17 cellular contexts compared by ENCODE assay signal in the genomic region with DNA sequence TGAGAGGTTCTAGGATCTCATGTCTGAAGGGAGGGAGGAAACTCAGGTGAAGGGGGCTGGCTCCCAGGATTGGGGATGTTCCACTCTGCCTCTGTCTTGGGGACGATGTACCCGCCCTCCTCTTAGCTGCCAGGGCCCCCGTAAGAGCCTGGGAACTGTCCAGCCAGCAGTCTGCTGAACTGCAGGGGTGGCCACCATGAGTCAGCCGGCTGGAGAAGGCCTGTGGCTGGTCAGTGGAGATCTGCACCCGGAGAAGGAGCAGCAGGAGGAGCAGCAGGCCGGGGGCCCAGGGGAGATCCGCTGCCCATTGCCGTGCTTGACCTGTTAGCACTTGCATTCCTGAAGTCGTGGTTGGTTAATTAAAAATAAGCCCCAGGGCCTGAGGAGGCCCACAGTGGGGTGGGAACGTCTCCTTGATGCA.
DNase-seq lines count a peak whose midpoint lies in the region; TF ChIP-seq lines count a peak whose summit lies in the region.
"Had no signal": no experiment of that assay in that cellular context is flagged by ENCODE, and none has a peak within 500 bp of the region (broad histone marks: within the 10 kb centered on the region; RNA-seq: fewer than 3 reads in every experiment).

No MANE protein-coding gene starts in this region.

- H3K36me3 ChIP-seq in breast epithelium (no peaks in the 10 kb centered on the region), mammary epithelial cell (ENCODE audit: insufficient read depth, low read length) (no peaks in the 10 kb centered on the region), spleen (no peaks in the 10 kb centered on the region)
- H3K36me3 ChIP-seq: Peyer's patch had no signal

- H3K27ac Mint-ChIP-seq in MCF 10A (ENCODE audit: low read depth, unreplicated experiment) (no peak overlapping the region), osteocyte (ENCODE audit: unreplicated experiment) (no peak overlapping the region)
- H3K27ac Mint-ChIP-seq in activated CD4-positive, alpha-beta T cell treated with anti-CD3 and anti-CD28 coated beads, Interleukin-2, amount 10 ng/mL, durations not matched to agents 24 days and 14 days: no peak overlapping the region
- H3K27ac Mint-ChIP-seq: activated CD4-positive, alpha-beta memory T cell treated with anti-CD3 and anti-CD28 coated beads, Interleukin-2, amount 10 ng/mL, durations not matched to agents 7 days and 5 days; stimulated activated naive CD8-positive, alpha-beta T cell treated with anti-CD3 and anti-CD28 coated beads, Interleukin-15, amount 100 ng/mL, for 72 hours had no signal

- H3K27me3 Mint-ChIP-seq in MCF 10A (ENCODE audit: insufficient read depth, unreplicated experiment) (no peaks in the 10 kb centered on the region), osteocyte (ENCODE audit: unreplicated experiment) (peaks cover 59% of the 10 kb centered on the region)
- H3K27me3 Mint-ChIP-seq in activated CD4-positive, alpha-beta T cell treated with anti-CD3 and anti-CD28 coated beads, Interleukin-2, amount 10 ng/mL, durations not matched to agents 24 days and 14 days: no peaks in the 10 kb centered on the region
- H3K27me3 Mint-ChIP-seq: activated CD4-positive, alpha-beta memory T cell treated with anti-CD3 and anti-CD28 coated beads, Interleukin-2, amount 10 ng/mL, durations not matched to agents 7 days and 5 days had no signal

- H3K79me2 ChIP-seq in mammary epithelial cell (ENCODE audit: insufficient read depth, low read length): no peaks in the 10 kb centered on the region

- TF ChIP-seq POLR2A in breast epithelium (IDR thresholded peaks at IDR 0.05): no peak
- no peak for TF ChIP-seq POLR2A in spleen (IDR thresholded peaks at IDR 0.05)

- intact Hi-C loops in MCF 10A (cut with micrococcal nuclease) (no loop called here), breast epithelium (cut with DNase I; ENCODE audit: low total_unique reads) (no loop called here), mammary epithelial cell (cut with micrococcal nuclease) (no loop called here), spleen (cut with DNase I; ENCODE audit: low total_unique reads) (no loop called here)
- intact Hi-C loops in activated CD4-positive, alpha-beta T cell treated with anti-CD3 and anti-CD28 coated beads, Interleukin-2, amount 10 ng/mL, durations not matched to agents 24 days and 14 days (cut with micrococcal nuclease): no loop called here

- no peaks in the 10 kb centered on the region for H3K9me3 Mint-ChIP-seq in MCF 10A (ENCODE audit: unreplicated experiment)
- no peaks in the 10 kb centered on the region for H3K9me3 Mint-ChIP-seq in activated CD4-positive, alpha-beta T cell treated with anti-CD3 and anti-CD28 coated beads, Interleukin-2, amount 10 ng/mL, durations not matched to agents 24 days and 14 days
- no peaks in the 10 kb centered on the region for H3K9me3 Mint-ChIP-seq in osteocyte (ENCODE audit: unreplicated experiment)
- H3K9me3 Mint-ChIP-seq: activated CD4-positive, alpha-beta memory T cell treated with anti-CD3 and anti-CD28 coated beads, Interleukin-2, amount 10 ng/mL, durations not matched to agents 7 days and 5 days had no signal

- H3K4me2 ChIP-seq in mammary epithelial cell (ENCODE audit: insufficient read depth, low read depth, low read length): no peak overlapping the region

- DNase-seq in MCF 10A (ENCODE audit: unreplicated experiment) (peak; percentile 32), breast epithelium (ENCODE audit: low spot score in 2 of 2) (no peak), mammary epithelial cell (peak; percentile 43), left kidney (ENCODE audit: low read depth, low spot score) (peak; percentile 86), spleen (peak; percentile 45), hepatic stellate cell (ENCODE audit: low spot score) (no peak), osteocyte (ENCODE audit: extremely low spot score, unreplicated experiment) (no peak)
- no peak for DNase-seq in activated CD4-positive, alpha-beta T cell treated with anti-CD3 and anti-CD28 coated beads, Interleukin-2, amount 10 ng/mL, durations not matched to agents 24 days and 14 days
- DNase-seq: activated CD4-positive, alpha-beta memory T cell treated with anti-CD3 and anti-CD28 coated beads, Interleukin-2, amount 10 ng/mL, durations not matched to agents 7 days and 5 days; KG1; mucosa of descending colon; NCI-H1092 treated with DMSO at 0.1 percent for 48 hours; NCI-H2107; NCI-H748 treated with DMSO at 0.1 percent for 48 hours; occipital lobe; Peyer's patch; stimulated activated naive CD8-positive, alpha-beta T cell treated with anti-CD3 and anti-CD28 coated beads, Interleukin-15, amount 100 ng/mL, for 72 hours had no signal

- H3K4me3 ChIP-seq in breast epithelium: no peak overlapping the region
- H3K4me3 ChIP-seq in mammary epithelial cell (replicated peaks in 1 of 3; ENCODE audit: insufficient read depth in 1 of 3, low read depth in 2 of 3, low read length in 3 of 3): no peak overlapping the region
- no peak overlapping the region for H3K4me3 ChIP-seq in spleen
- H3K4me3 ChIP-seq: mucosa of descending colon, Peyer's patch had no signal

- no peak for TF ChIP-seq CTCF in MCF 10A (IDR thresholded peaks at IDR 0.05; ENCODE audit: unreplicated experiment)
- TF ChIP-seq CTCF in breast epithelium (IDR thresholded peaks at IDR 0.05): no peak
- no peak for TF ChIP-seq CTCF in mammary epithelial cell (conservative IDR thresholded peaks at IDR 0.05 in 1 of 2, IDR thresholded peaks at IDR 0.05 in 1 of 2; ENCODE audit: extremely low read depth in 1 of 2, insufficient read depth in 1 of 2, low read depth in 1 of 2, low read length in 2 of 2)
- no peak for TF ChIP-seq CTCF in spleen (IDR thresholded peaks at IDR 0.05 in 8 of 11, conservative IDR thresholded peaks at IDR 0.05 in 3 of 11)
- no peak for TF ChIP-seq CTCF in osteocyte (IDR thresholded peaks at IDR 0.05)

- WGBS in mammary epithelial cell (ENCODE audit: low coverage, missing lambda C conversion rate): 13% methylated on average over 8 of the region's 10 CpGs
- 54 to 73% (median 67%) methylated on average over 7 to 10 of the region's 10 CpGs for WGBS in spleen, 5 donors

- no peak overlapping the region for H2AFZ ChIP-seq in mammary epithelial cell (ENCODE audit: low read depth, low read length)

- no peak overlapping the region for H3K9ac ChIP-seq in mammary epithelial cell (ENCODE audit: insufficient read depth, low read length)

- H3K9me3 ChIP-seq in breast epithelium: no peaks in the 10 kb centered on the region
- H3K9me3 ChIP-seq in mammary epithelial cell (replicated peaks; ENCODE audit: insufficient read depth, low read length): no peaks in the 10 kb centered on the region
- H3K9me3 ChIP-seq in spleen: no peaks in the 10 kb centered on the region
- H3K9me3 ChIP-seq: mucosa of descending colon, Peyer's patch had no signal

- POLR2A ChIA-PET in MCF 10A (lab: Yijun Ruan, JAX): interaction anchor here (0.8 to 1.7 kb wide), 2 partner anchors 9 to 91 kb away, joined by 3 to 4 read pairs; no protein-coding TSS in a partner anchor

- BruUV-seq in MCF 10A (replicated peaks; lab: Mats Ljungman, UMichigan) (no TSS peak), mammary epithelial cell (replicated peaks; lab: Mats Ljungman, UMichigan) (no TSS peak)

- no peaks in the 10 kb centered on the region for H3K27me3 ChIP-seq in breast epithelium
- H3K27me3 ChIP-seq in mammary epithelial cell (ENCODE audit: insufficient read depth, low read length): no peaks in the 10 kb centered on the region
- H3K27me3 ChIP-seq in spleen (replicated peaks in 1 of 7): peaks cover 0 to 32% (median 0%) of the 10 kb centered on the region in 7 donors
- H3K27me3 ChIP-seq: Peyer's patch had no signal

- no peaks in the 10 kb centered on the region for H4K20me1 ChIP-seq in mammary epithelial cell (ENCODE audit: insufficient read depth, low read length)

- H3K27ac ChIP-seq in breast epithelium: no peak overlapping the region
- H3K27ac ChIP-seq in mammary epithelial cell (ENCODE audit: insufficient read depth, low read depth, low read length): no peak overlapping the region
- no peak overlapping the region for H3K27ac ChIP-seq in spleen
- H3K27ac ChIP-seq: Peyer's patch had no signal

- H3K36me3 Mint-ChIP-seq in MCF 10A (ENCODE audit: insufficient read depth, unreplicated experiment): no peaks in the 10 kb centered on the region
- H3K36me3 Mint-ChIP-seq in activated CD4-positive, alpha-beta T cell treated with anti-CD3 and anti-CD28 coated beads, Interleukin-2, amount 10 ng/mL, durations not matched to agents 24 days and 14 days (ENCODE audit: low read depth): no peaks in the 10 kb centered on the region
- H3K36me3 Mint-ChIP-seq in osteocyte (ENCODE audit: unreplicated experiment): no peaks in the 10 kb centered on the region

- H3K4me1 ChIP-seq in breast epithelium (no peaks in the 10 kb centered on the region), mammary epithelial cell (ENCODE audit: insufficient read depth, low read length) (peaks cover 6% of the 10 kb centered on the region), spleen (no peaks in the 10 kb centered on the region)
- H3K4me1 ChIP-seq: Peyer's patch had no signal

- CTCF ChIA-PET in MCF 10A (lab: Yijun Ruan, JAX): interaction anchor here (1.0 to 1.1 kb wide), 2 partner anchors 25 to 80 kb away, joined by 4 to 5 read pairs; no protein-coding TSS in a partner anchor
- CTCF ChIA-PET in mammary epithelial cell (lab: Charles Lee; ENCODE audit: low non-redundant PET): no interaction called here

- dilution Hi-C loops in mammary epithelial cell (cut with HindIII; ENCODE audit: low sequenced_read_pairs): no loop called here

- H3K4me3 Mint-ChIP-seq in MCF 10A (ENCODE audit: unreplicated experiment): no peak overlapping the region
- H3K4me3 Mint-ChIP-seq in activated CD4-positive, alpha-beta T cell treated with anti-CD3 and anti-CD28 coated beads, Interleukin-2, amount 10 ng/mL, durations not matched to agents 24 days and 14 days: no peak overlapping the region
- no peak overlapping the region for H3K4me3 Mint-ChIP-seq in osteocyte (ENCODE audit: unreplicated experiment)
- H3K4me3 Mint-ChIP-seq: activated CD4-positive, alpha-beta memory T cell treated with anti-CD3 and anti-CD28 coated beads, Interleukin-2, amount 10 ng/mL, durations not matched to agents 7 days and 5 days; stimulated activated naive CD8-positive, alpha-beta T cell treated with anti-CD3 and anti-CD28 coated beads, Interleukin-15, amount 100 ng/mL, for 72 hours had no signal

- in situ Hi-C loops in mammary epithelial cell (cut with MboI; ENCODE audit: low sequenced_read_pairs in 2 of 2): no loop called here

- H3K4me1 Mint-ChIP-seq in MCF 10A (ENCODE audit: insufficient read depth, unreplicated experiment) (peaks cover 7% of the 10 kb centered on the region), osteocyte (ENCODE audit: unreplicated experiment) (no peaks in the 10 kb centered on the region)
- H3K4me1 Mint-ChIP-seq in activated CD4-positive, alpha-beta T cell treated with anti-CD3 and anti-CD28 coated beads, Interleukin-2, amount 10 ng/mL, durations not matched to agents 24 days and 14 days: no peaks in the 10 kb centered on the region
- H3K4me1 Mint-ChIP-seq: activated CD4-positive, alpha-beta memory T cell treated with anti-CD3 and anti-CD28 coated beads, Interleukin-2, amount 10 ng/mL, durations not matched to agents 7 days and 5 days; stimulated activated naive CD8-positive, alpha-beta T cell treated with anti-CD3 and anti-CD28 coated beads, Interleukin-15, amount 100 ng/mL, for 72 hours had no signal

Comparison
In these comparisons a context has a peak if more than half of its experiments do, and no peak if none do; other contexts are left out.
1. DNase-seq: peak in MCF 10A (single experiment), mammary epithelial cell (single experiment), left kidney (single experiment) and spleen (single experiment); none in breast epithelium (0 of 2), activated CD4-positive, alpha-beta T cell treated with anti-CD3 and anti-CD28 coated beads, Interleukin-2, amount 10 ng/mL, durations not matched to agents 24 days and 14 days (single experiment), hepatic stellate cell (single experiment) and osteocyte (single experiment).